Comparison of ENCODE assay signal across 18 cellular contexts in genomic region chr7:24713039-24713793, GRCh38.
"Had no signal": no experiment of that assay in that cellular context is flagged by ENCODE, and none has a peak within 500 bp of the region (broad histone marks: within the 10 kb centered on the region; RNA-seq: fewer than 3 reads in every experiment).

No MANE protein-coding gene starts in this region.

- DNase-seq: activated CD4-positive, alpha-beta T cell treated with anti-CD3 and anti-CD28 coated beads, Interleukin-2, amount 10 ng/mL, durations not matched to agents 24 days and 14 days; activated CD4-positive, CD25-positive, alpha-beta regulatory T cell; activated naive CD8-positive, alpha-beta T cell treated with anti-CD3 and anti-CD28 coated beads, Interleukin-2, amount 10 ng/mL, durations not matched to agents 7 days and 5 days; activated T-cell treated with anti-CD3 and anti-CD28 coated beads for 4 hours; amygdala; caudate nucleus; foreskin keratinocyte; stimulated activated CD8-positive, alpha-beta memory T cell treated with anti-CD3 and anti-CD28 coated beads, Interleukin-4, amount 100 ng/mL, for 48 hours; stimulated activated naive CD4-positive, alpha-beta T cell; T-helper 1 cell; T-helper 9 cell had no signal

- H3K36me3 Mint-ChIP-seq: activated naive CD8-positive, alpha-beta T cell treated with anti-CD3 and anti-CD28 coated beads, Interleukin-2, amount 10 ng/mL, durations not matched to agents 7 days and 5 days; mesothelial cell of epicardium had no signal

- H3K27ac ChIP-seq: epithelial cell of prostate, foreskin keratinocyte, hepatocyte had no signal

- H3K27me3 ChIP-seq: foreskin keratinocyte, hepatocyte had no signal

- ATAC-seq: foreskin keratinocyte, sciatic nerve had no signal

- H3K4me3 Mint-ChIP-seq: activated CD4-positive, alpha-beta T cell treated with anti-CD3 and anti-CD28 coated beads, Interleukin-2, amount 10 ng/mL, durations not matched to agents 24 days and 14 days; activated naive CD8-positive, alpha-beta T cell treated with anti-CD3 and anti-CD28 coated beads, Interleukin-2, amount 10 ng/mL, durations not matched to agents 7 days and 5 days; activated T-helper 1 cell treated with anti-CD3 and anti-CD28 coated beads, Interleukin-12 subunit alpha, Interleukin-12 subunit beta, Interleukin-2, Interleukin-4 antibody, amounts not matched to agents 30 ng/mL and 10 ng/mL and 1 ng/mL, durations not matched to agents 14 hours and 24 hours and 36 hours; mesothelial cell of epicardium; nephron had no signal

- H3K4me1 Mint-ChIP-seq: mesothelial cell of epicardium had no signal

- H3K4me3 ChIP-seq: hepatocyte, lung had no signal

- H3K9me3 Mint-ChIP-seq: activated CD4-positive, alpha-beta T cell treated with anti-CD3 and anti-CD28 coated beads, Interleukin-2, amount 10 ng/mL, durations not matched to agents 24 days and 14 days; activated naive CD8-positive, alpha-beta T cell treated with anti-CD3 and anti-CD28 coated beads, Interleukin-2, amount 10 ng/mL, durations not matched to agents 7 days and 5 days; activated T-helper 1 cell treated with anti-CD3 and anti-CD28 coated beads, Interleukin-12 subunit alpha, Interleukin-12 subunit beta, Interleukin-2, Interleukin-4 antibody, amounts not matched to agents 30 ng/mL and 10 ng/mL and 1 ng/mL, durations not matched to agents 14 hours and 24 hours and 36 hours; mesothelial cell of epicardium; nephron had no signal

- H3K4me1 ChIP-seq: foreskin keratinocyte had no signal

- H3K27ac Mint-ChIP-seq: activated CD4-positive, alpha-beta T cell treated with anti-CD3 and anti-CD28 coated beads, Interleukin-2, amount 10 ng/mL, durations not matched to agents 24 days and 14 days; activated naive CD8-positive, alpha-beta T cell treated with anti-CD3 and anti-CD28 coated beads, Interleukin-2, amount 10 ng/mL, durations not matched to agents 7 days and 5 days; activated T-helper 1 cell treated with anti-CD3 and anti-CD28 coated beads, Interleukin-12 subunit alpha, Interleukin-12 subunit beta, Interleukin-2, Interleukin-4 antibody, amounts not matched to agents 30 ng/mL and 10 ng/mL and 1 ng/mL, durations not matched to agents 14 hours and 24 hours and 36 hours; mesothelial cell of epicardium; nephron had no signal

- H3K27me3 Mint-ChIP-seq: activated CD4-positive, alpha-beta T cell treated with anti-CD3 and anti-CD28 coated beads, Interleukin-2, amount 10 ng/mL, durations not matched to agents 24 days and 14 days had no signal
